Comparison of ENCODE assay signal across 8 cellular contexts in genomic region chr20:34473262-34473883, GRCh38. TPM values are rescaled to one million over a fixed set of nuclear protein-coding genes. Genes with fewer than 3 reads are reported as not detected.
A peak's percentile ranks its signal among the peaks of the same experiment; 100 is the strongest.
DNase-seq lines count a peak whose midpoint lies in the region; ATAC-seq and TF ChIP-seq lines count a peak whose summit lies in the region.

No MANE protein-coding gene starts in this region.

- H3K27ac ChIP-seq in psoas muscle, result no peak overlapping the region

- TF ChIP-seq CTCF in LNCaP clone FGC (IDR thresholded peaks at IDR 0.05; ENCODE audit: control insufficient read depth, extremely low read depth, insufficient read depth) (peak; percentile 60), foreskin fibroblast (IDR thresholded peaks at IDR 0.05; ENCODE audit: low read depth, low read length) (peak; percentile 36), psoas muscle (IDR thresholded peaks at IDR 0.05) (peak; percentile 16)

- intact Hi-C loops in psoas muscle (cut with DNase I), result loop anchor here in 1 of 2 donors (10.0 kb wide), 1 partner anchor 159 kb away; no protein-coding TSS in a partner anchor

- no peaks in the 10 kb centered on the region for H3K9me3 ChIP-seq in psoas muscle

- DNase-seq in G401 (ENCODE audit: low spot score) (peak; percentile 26), LNCaP clone FGC (ENCODE audit: low read depth) (no peak), foreskin fibroblast (peak; percentile 55 to 87), psoas muscle (peak; percentile 37 to 59)
- DNase-seq in activated CD4-positive, alpha-beta T cell treated with anti-CD3 and anti-CD28 coated beads, Interleukin-2, amount 50 U/mL, for 4 hours, result peak; percentile 1 to 11

- no peaks in the 10 kb centered on the region for H3K27me3 ChIP-seq in psoas muscle (ENCODE audit: insufficient read depth in 3 of 3, low read length in 2 of 3)

- in situ Hi-C loops in G401 (cut with HindIII; ENCODE audit: low sequenced_read_pairs), result no loop called here

- WGBS in psoas muscle, 3 donors, result 81 to 85% (median 84%) methylated on average over 5 of the region's 5 CpGs

- no peak overlapping the region for H3K4me3 ChIP-seq in LNCaP clone FGC (ENCODE audit: low read depth, low read length)
- H3K4me3 ChIP-seq in foreskin fibroblast (ENCODE audit: low read depth in 1 of 2, low read length in 2 of 2), result no peak overlapping the region
- H3K4me3 ChIP-seq in psoas muscle, result no peak overlapping the region

- peaks cover 26% of the 10 kb centered on the region for H3K4me1 ChIP-seq in psoas muscle

- ATAC-seq in psoas muscle (peak; percentile 52 to 63 (median 56)), GM18873 (IDR thresholded peaks at IDR 0.05; ENCODE audit: low FRiP score, unreplicated experiment) (no peak), HG02623 (IDR thresholded peaks at IDR 0.05; ENCODE audit: unreplicated experiment) (no peak), HG03039 (IDR thresholded peaks at IDR 0.05; ENCODE audit: unreplicated experiment) (no peak)

- peaks cover 0 to 44% of the 10 kb centered on the region in 2 donors for H3K36me3 ChIP-seq in psoas muscle (ENCODE audit: insufficient read depth in 1 of 2, low read depth in 1 of 2)

RNA-seq across cellular contexts. Expression of gene DYNLRB1, which starts 42.8 kb away (rescaled TPM):
- total RNA-seq in G401 (2014; rRNA removed; shearing (Covaris generic)), result 58.9 and 82.5 TPM in 2 replicates
- total RNA-seq in psoas muscle, result 100 to 1,000 TPM in 2 of 4 donors, 10 to 100 TPM in 2; 93.2 to 119 (median 99.0) TPM
- 100 to 1,000 TPM; 166 to 179 (median 171) TPM for polyA plus RNA-seq in psoas muscle

Comparison
In these comparisons a context has a peak if more than half of its experiments do, and no peak if none do; other contexts are left out.
1. ATAC-seq: peak in psoas muscle (4 of 4); none in GM18873 (single experiment), HG02623 (single experiment) and HG03039 (single experiment).
2. Peak in every context shown above with its lines, with median percentiles within 50 percentile points of each other: CTCF ChIP-seq.